Comparison of ENCODE assay signal across 1 cellular context in the genomic region with DNA sequence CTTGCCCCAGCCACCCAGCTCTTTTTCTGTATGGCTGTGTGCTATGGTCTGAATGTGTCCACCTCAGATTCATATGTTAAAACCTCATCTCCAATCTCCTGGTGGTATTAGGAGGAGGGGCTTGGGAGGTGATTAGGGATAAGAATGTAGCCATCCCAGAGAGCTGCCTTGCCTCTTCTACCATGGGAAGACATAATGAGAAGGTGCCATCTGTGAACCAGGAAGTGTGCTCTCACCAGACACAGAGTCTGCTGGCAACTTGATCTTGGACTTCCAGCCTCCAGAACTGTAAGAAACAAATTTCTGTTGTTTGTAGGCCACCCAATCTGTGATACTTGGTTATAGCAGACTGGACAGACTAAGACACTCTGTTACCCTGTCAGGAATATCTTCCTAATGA.
TF ChIP-seq lines count a peak whose summit lies in the region.

No MANE protein-coding gene starts in this region.

TF ChIP-seq in HepG2, 621 proteins besides CTCF, POLR2A, EP300 and RAD21 (continued from another document and continues in another):
- TF ChIP-seq, protein P1, sequence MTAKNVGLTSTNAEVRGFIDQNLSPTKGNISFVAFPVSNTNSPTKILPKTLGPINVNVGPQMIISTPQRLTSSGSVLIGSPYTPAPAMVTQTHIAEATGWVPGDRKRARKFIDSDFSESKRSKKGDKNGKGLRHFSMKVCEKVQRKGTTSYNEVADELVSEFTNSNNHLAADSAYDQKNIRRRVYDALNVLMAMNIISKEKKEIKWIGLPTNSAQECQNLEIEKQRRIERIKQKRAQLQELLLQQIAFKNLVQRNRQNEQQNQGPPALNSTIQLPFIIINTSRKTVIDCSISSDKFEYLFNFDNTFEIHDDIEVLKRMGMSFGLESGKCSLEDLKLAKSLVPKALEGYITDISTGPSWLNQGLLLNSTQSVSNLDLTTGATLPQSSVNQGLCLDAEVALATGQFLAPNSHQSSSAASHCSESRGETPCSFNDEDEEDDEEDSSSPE (CRISPR knock-in tag; IDR thresholded peaks at IDR 0.05), result no peak
- TF ChIP-seq ZNF557 (CRISPR knock-in tag; IDR thresholded peaks at IDR 0.05), result no peak
- TF ChIP-seq JARID2 (CRISPR knock-in tag; IDR thresholded peaks at IDR 0.05; ENCODE audit: insufficient replicate concordance), result no peak
- TF ChIP-seq BHLHE40 (IDR thresholded peaks at IDR 0.05; ENCODE audit: low read length), result no peak
- no peak for TF ChIP-seq POLR2AphosphoS2 (IDR thresholded peaks at IDR 0.05; ENCODE audit: low read depth, low read length)
- TF ChIP-seq, protein P2, sequence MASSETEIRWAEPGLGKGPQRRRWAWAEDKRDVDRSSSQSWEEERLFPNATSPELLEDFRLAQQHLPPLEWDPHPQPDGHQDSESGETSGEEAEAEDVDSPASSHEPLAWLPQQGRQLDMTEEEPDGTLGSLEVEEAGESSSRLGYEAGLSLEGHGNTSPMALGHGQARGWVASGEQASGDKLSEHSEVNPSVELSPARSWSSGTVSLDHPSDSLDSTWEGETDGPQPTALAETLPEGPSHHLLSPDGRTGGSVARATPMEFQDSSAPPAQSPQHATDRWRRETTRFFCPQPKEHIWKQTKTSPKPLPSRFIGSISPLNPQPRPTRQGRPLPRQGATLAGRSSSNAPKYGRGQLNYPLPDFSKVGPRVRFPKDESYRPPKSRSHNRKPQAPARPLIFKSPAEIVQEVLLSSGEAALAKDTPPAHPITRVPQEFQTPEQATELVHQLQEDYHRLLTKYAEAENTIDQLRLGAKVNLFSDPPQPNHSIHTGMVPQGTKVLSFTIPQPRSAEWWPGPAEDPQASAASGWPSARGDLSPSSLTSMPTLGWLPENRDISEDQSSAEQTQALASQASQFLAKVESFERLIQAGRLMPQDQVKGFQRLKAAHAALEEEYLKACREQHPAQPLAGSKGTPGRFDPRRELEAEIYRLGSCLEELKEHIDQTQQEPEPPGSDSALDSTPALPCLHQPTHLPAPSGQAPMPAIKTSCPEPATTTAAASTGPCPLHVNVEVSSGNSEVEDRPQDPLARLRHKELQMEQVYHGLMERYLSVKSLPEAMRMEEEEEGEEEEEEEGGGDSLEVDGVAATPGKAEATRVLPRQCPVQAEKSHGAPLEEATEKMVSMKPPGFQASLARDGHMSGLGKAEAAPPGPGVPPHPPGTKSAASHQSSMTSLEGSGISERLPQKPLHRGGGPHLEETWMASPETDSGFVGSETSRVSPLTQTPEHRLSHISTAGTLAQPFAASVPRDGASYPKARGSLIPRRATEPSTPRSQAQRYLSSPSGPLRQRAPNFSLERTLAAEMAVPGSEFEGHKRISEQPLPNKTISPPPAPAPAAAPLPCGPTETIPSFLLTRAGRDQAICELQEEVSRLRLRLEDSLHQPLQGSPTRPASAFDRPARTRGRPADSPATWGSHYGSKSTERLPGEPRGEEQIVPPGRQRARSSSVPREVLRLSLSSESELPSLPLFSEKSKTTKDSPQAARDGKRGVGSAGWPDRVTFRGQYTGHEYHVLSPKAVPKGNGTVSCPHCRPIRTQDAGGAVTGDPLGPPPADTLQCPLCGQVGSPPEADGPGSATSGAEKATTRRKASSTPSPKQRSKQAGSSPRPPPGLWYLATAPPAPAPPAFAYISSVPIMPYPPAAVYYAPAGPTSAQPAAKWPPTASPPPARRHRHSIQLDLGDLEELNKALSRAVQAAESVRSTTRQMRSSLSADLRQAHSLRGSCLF (CRISPR knock-in tag; IDR thresholded peaks at IDR 0.05; ENCODE audit: borderline replicate concordance), result no peak
- no peak for TF ChIP-seq ZSCAN12 (CRISPR knock-in tag; IDR thresholded peaks at IDR 0.05)
- TF ChIP-seq, protein P3, sequence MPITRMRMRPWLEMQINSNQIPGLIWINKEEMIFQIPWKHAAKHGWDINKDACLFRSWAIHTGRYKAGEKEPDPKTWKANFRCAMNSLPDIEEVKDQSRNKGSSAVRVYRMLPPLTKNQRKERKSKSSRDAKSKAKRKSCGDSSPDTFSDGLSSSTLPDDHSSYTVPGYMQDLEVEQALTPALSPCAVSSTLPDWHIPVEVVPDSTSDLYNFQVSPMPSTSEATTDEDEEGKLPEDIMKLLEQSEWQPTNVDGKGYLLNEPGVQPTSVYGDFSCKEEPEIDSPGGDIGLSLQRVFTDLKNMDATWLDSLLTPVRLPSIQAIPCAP (CRISPR knock-in tag; IDR thresholded peaks at IDR 0.05; ENCODE audit: low read depth), result no peak
- TF ChIP-seq RFXAP (CRISPR knock-in tag; IDR thresholded peaks at IDR 0.05; ENCODE audit: borderline replicate concordance), result no peak
- 0 out of 2 replicates have a peak, but pooled peaks have one; percentile 25 for TF ChIP-seq FOXC1 (CRISPR knock-in tag; IDR thresholded peaks at IDR 0.05; ENCODE audit: borderline replicate concordance)
- TF ChIP-seq, protein P4, sequence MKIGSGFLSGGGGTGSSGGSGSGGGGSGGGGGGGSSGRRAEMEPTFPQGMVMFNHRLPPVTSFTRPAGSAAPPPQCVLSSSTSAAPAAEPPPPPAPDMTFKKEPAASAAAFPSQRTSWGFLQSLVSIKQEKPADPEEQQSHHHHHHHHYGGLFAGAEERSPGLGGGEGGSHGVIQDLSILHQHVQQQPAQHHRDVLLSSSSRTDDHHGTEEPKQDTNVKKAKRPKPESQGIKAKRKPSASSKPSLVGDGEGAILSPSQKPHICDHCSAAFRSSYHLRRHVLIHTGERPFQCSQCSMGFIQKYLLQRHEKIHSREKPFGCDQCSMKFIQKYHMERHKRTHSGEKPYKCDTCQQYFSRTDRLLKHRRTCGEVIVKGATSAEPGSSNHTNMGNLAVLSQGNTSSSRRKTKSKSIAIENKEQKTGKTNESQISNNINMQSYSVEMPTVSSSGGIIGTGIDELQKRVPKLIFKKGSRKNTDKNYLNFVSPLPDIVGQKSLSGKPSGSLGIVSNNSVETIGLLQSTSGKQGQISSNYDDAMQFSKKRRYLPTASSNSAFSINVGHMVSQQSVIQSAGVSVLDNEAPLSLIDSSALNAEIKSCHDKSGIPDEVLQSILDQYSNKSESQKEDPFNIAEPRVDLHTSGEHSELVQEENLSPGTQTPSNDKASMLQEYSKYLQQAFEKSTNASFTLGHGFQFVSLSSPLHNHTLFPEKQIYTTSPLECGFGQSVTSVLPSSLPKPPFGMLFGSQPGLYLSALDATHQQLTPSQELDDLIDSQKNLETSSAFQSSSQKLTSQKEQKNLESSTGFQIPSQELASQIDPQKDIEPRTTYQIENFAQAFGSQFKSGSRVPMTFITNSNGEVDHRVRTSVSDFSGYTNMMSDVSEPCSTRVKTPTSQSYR (CRISPR knock-in tag; IDR thresholded peaks at IDR 0.05; ENCODE audit: borderline replicate concordance), result no peak
- TF ChIP-seq PTBP1 (IDR thresholded peaks at IDR 0.05; ENCODE audit: low read depth, low read length, poor library complexity, severe bottlenecking), result no peak
- no peak for TF ChIP-seq RBM22 (optimal IDR thresholded peaks at IDR 0.05; ENCODE audit: low read length)
- no peak for TF ChIP-seq RARA (CRISPR knock-in tag; IDR thresholded peaks at IDR 0.05)
- TF ChIP-seq, protein P5, sequence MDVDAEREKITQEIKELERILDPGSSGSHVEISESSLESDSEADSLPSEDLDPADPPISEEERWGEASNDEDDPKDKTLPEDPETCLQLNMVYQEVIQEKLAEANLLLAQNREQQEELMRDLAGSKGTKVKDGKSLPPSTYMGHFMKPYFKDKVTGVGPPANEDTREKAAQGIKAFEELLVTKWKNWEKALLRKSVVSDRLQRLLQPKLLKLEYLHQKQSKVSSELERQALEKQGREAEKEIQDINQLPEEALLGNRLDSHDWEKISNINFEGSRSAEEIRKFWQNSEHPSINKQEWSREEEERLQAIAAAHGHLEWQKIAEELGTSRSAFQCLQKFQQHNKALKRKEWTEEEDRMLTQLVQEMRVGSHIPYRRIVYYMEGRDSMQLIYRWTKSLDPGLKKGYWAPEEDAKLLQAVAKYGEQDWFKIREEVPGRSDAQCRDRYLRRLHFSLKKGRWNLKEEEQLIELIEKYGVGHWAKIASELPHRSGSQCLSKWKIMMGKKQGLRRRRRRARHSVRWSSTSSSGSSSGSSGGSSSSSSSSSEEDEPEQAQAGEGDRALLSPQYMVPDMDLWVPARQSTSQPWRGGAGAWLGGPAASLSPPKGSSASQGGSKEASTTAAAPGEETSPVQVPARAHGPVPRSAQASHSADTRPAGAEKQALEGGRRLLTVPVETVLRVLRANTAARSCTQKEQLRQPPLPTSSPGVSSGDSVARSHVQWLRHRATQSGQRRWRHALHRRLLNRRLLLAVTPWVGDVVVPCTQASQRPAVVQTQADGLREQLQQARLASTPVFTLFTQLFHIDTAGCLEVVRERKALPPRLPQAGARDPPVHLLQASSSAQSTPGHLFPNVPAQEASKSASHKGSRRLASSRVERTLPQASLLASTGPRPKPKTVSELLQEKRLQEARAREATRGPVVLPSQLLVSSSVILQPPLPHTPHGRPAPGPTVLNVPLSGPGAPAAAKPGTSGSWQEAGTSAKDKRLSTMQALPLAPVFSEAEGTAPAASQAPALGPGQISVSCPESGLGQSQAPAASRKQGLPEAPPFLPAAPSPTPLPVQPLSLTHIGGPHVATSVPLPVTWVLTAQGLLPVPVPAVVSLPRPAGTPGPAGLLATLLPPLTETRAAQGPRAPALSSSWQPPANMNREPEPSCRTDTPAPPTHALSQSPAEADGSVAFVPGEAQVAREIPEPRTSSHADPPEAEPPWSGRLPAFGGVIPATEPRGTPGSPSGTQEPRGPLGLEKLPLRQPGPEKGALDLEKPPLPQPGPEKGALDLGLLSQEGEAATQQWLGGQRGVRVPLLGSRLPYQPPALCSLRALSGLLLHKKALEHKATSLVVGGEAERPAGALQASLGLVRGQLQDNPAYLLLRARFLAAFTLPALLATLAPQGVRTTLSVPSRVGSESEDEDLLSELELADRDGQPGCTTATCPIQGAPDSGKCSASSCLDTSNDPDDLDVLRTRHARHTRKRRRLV (CRISPR knock-in tag; IDR thresholded peaks at IDR 0.05), result no peak
- no peak for TF ChIP-seq AGO2 (optimal IDR thresholded peaks at IDR 0.05; ENCODE audit: low read depth, low read length)
- no peak for TF ChIP-seq AGO1 (IDR thresholded peaks at IDR 0.05; ENCODE audit: low read depth, low read length, poor library complexity, severe bottlenecking)
- TF ChIP-seq ZBTB20 (CRISPR knock-in tag; IDR thresholded peaks at IDR 0.05; ENCODE audit: borderline replicate concordance, low read depth), result peak; percentile 63; the same call in 1 of the 2 replicates
- TF ChIP-seq ZNF30 (CRISPR knock-in tag; IDR thresholded peaks at IDR 0.05), result 0 out of 2 replicates have a peak, but pooled peaks have one; percentile 71
- TF ChIP-seq HNRNPUL1 (IDR thresholded peaks at IDR 0.05; ENCODE audit: low read depth, low read length), result no peak
- TF ChIP-seq, protein P6, sequence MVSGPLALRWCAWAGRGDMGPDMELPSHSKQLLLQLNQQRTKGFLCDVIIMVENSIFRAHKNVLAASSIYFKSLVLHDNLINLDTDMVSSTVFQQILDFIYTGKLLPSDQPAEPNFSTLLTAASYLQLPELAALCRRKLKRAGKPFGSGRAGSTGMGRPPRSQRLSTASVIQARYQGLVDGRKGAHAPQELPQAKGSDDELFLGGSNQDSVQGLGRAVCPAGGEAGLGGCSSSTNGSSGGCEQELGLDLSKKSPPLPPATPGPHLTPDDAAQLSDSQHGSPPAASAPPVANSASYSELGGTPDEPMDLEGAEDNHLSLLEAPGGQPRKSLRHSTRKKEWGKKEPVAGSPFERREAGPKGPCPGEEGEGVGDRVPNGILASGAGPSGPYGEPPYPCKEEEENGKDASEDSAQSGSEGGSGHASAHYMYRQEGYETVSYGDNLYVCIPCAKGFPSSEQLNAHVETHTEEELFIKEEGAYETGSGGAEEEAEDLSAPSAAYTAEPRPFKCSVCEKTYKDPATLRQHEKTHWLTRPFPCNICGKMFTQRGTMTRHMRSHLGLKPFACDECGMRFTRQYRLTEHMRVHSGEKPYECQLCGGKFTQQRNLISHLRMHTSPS (CRISPR knock-in tag; IDR thresholded peaks at IDR 0.05; ENCODE audit: low read depth), result no peak
- TF ChIP-seq, protein P7, sequence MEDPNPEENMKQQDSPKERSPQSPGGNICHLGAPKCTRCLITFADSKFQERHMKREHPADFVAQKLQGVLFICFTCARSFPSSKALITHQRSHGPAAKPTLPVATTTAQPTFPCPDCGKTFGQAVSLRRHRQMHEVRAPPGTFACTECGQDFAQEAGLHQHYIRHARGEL (CRISPR knock-in tag; IDR thresholded peaks at IDR 0.05), result no peak
- no peak for TF ChIP-seq NFYB (CRISPR knock-in tag; IDR thresholded peaks at IDR 0.05)
- no peak for TF ChIP-seq RELA (CRISPR knock-in tag; IDR thresholded peaks at IDR 0.05)
- TF ChIP-seq SYNCRIP (IDR thresholded peaks at IDR 0.05; ENCODE audit: insufficient read depth, low read depth, low read length), result no peak
- no peak for TF ChIP-seq SIX1 (CRISPR knock-in tag; IDR thresholded peaks at IDR 0.05; ENCODE audit: borderline replicate concordance)
- TF ChIP-seq, protein P8, sequence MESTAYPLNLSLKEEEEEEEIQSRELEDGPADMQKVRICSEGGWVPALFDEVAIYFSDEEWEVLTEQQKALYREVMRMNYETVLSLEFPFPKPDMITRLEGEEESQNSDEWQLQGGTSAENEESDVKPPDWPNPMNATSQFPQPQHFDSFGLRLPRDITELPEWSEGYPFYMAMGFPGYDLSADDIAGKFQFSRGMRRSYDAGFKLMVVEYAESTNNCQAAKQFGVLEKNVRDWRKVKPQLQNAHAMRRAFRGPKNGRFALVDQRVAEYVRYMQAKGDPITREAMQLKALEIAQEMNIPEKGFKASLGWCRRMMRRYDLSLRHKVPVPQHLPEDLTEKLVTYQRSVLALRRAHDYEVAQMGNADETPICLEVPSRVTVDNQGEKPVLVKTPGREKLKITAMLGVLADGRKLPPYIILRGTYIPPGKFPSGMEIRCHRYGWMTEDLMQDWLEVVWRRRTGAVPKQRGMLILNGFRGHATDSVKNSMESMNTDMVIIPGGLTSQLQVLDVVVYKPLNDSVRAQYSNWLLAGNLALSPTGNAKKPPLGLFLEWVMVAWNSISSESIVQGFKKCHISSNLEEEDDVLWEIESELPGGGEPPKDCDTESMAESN (CRISPR knock-in tag; conservative IDR thresholded peaks at IDR 0.05), result no peak
- 0 out of 2 replicates have a peak, but pooled peaks have one; percentile 38 for TF ChIP-seq ZKSCAN5 (CRISPR knock-in tag; IDR thresholded peaks at IDR 0.05)
- TF ChIP-seq KLF11 (CRISPR knock-in tag; IDR thresholded peaks at IDR 0.05), result no peak
- no peak for TF ChIP-seq MATR3 (CRISPR knock-in tag; IDR thresholded peaks at IDR 0.05)
- TF ChIP-seq ZSCAN9 (CRISPR knock-in tag; IDR thresholded peaks at IDR 0.05; ENCODE audit: borderline replicate concordance), result no peak
- no peak for TF ChIP-seq TBX3 (IDR thresholded peaks at IDR 0.05; ENCODE audit: borderline replicate concordance)
- peak; percentile 8; the same call in 1 of the 2 replicates for TF ChIP-seq NCOA2 (CRISPR knock-in tag; IDR thresholded peaks at IDR 0.05)
